7 cellular contexts compared by ENCODE assay signal in the genomic region with DNA sequence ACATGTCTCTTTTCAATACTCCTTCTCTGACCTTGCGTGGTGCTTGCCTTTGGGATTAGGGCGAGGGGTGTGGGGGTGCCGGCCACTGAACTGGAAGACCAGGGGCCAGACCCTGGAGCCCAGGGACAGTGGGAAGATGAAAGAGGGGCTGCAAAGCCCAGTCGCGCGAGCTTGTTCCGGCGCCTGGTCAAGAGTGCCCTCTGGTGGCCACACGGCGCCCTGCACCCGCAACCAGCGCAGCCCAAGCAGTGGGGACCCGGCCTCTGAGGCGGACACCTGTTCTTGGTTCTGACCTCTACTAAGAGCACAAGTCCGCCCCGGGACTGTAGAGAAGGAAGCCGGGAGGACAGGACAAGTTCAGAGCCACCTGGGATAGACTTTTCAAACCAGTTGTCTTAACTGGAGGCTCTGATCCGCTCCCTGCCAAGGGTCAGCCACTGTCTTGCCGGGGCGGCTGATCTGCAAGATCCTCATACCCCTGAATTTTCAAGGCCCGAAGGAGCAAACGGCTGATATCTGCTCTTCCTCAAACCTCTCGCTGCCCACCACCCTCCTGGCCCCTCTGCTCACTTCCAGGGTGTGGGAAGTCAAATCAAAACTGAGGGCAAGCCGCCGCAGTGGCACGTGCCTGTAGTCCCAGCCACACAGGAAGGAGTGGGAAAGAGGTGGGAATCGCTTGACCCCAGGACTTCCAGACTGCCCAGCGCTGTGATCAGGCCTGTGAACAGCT. TPM values are rescaled to one million over a fixed set of nuclear protein-coding genes. Genes with fewer than 3 reads are reported as not detected.
DNase-seq lines count a peak whose midpoint lies in the region; ATAC-seq and TF ChIP-seq lines count a peak whose summit lies in the region.

No MANE protein-coding gene starts in this region.

- peak; percentile 80 for DNase-seq in GM12865 (ENCODE audit: low read depth)
- DNase-seq in PC-3: peak; percentile 66
- peak; percentile 81 to 85 for DNase-seq in activated T-cell treated with anti-CD3 and anti-CD28 coated beads, Interleukin-2, amount 50 U/mL, for 48 hours
- peak; percentile 56 for DNase-seq in fibroblast of pulmonary artery (ENCODE audit: low read depth)
- peak in 1 of 2 donors; percentile 86 for DNase-seq in suprapubic skin (ENCODE audit: low spot score in 2 of 2)

- no peak for TF ChIP-seq EP300 in suprapubic skin (IDR thresholded peaks at IDR 0.05)

- BruUV-seq in PC-3 (replicated peaks; lab: Mats Ljungman, UMichigan): no TSS peak

- H3K4me3 ChIP-seq in GM12865 (ENCODE audit: low read depth, low read length): no peak overlapping the region
- H3K4me3 ChIP-seq in PC-3 (ENCODE audit: low read length): peak overlapping the region; percentile 26; the same call in 1 of the 2 replicates
- H3K4me3 ChIP-seq in fibroblast of pulmonary artery (replicated peaks; ENCODE audit: low read depth, low read length): peak overlapping the region; percentile 14
- no peak overlapping the region for H3K4me3 ChIP-seq in neutrophil (ENCODE audit: low read depth in 1 of 2, low read length in 1 of 2)
- H3K4me3 ChIP-seq in suprapubic skin: no peak overlapping the region

- intact Hi-C loops in PC-3 (cut with micrococcal nuclease): loop anchor here (2.0 kb wide), 1 partner anchor 331 kb away; no protein-coding TSS in a partner anchor

- no peaks in the 10 kb centered on the region for H3K36me3 ChIP-seq in PC-3 (ENCODE audit: low read depth, low read length)
- H3K36me3 ChIP-seq in neutrophil: no peaks in the 10 kb centered on the region
- H3K36me3 ChIP-seq in suprapubic skin: no peaks in the 10 kb centered on the region

- H3K9me3 ChIP-seq in PC-3 (ENCODE audit: low read length): no peaks in the 10 kb centered on the region
- H3K9me3 ChIP-seq in neutrophil: no peaks in the 10 kb centered on the region
- H3K9me3 ChIP-seq in suprapubic skin: no peaks in the 10 kb centered on the region

- H3K9me2 ChIP-seq in PC-3 (replicated peaks; ENCODE audit: low read length): no peaks in the 10 kb centered on the region

- H3K4me1 ChIP-seq in PC-3 (ENCODE audit: insufficient read depth, low read length): no peaks in the 10 kb centered on the region
- H3K4me1 ChIP-seq in neutrophil (ENCODE audit: control insufficient read depth in 1 of 2, insufficient read depth in 1 of 2, low read depth in 1 of 2, low read length in 1 of 2): peaks cover 0 to 5% of the 10 kb centered on the region in 2 experiments
- peaks cover 7% of the 10 kb centered on the region for H3K4me1 ChIP-seq in suprapubic skin

- TF ChIP-seq POLR2A in suprapubic skin (IDR thresholded peaks at IDR 0.05): no peak

- peak overlapping the region; percentile 68 for H3K4me2 ChIP-seq in PC-3 (ENCODE audit: low read length)

- peak overlapping the region; percentile 53 for H2AFZ ChIP-seq in PC-3 (ENCODE audit: low read length)

- POLR2A ChIA-PET in PC-3 (lab: Charles Lee; ENCODE audit: unreplicated experiment): no interaction called here

- H3K9ac ChIP-seq in PC-3 (ENCODE audit: low read length): no peak overlapping the region

- CTCF ChIA-PET in PC-3 (lab: Charles Lee): interaction anchor here (0.5 to 2.5 kb wide), 7 partner anchors 114 to 380 kb away, joined by 3 to 20 read pairs (median 3); no protein-coding TSS in a partner anchor

- H3K79me2 ChIP-seq in PC-3 (ENCODE audit: low read length): no peaks in the 10 kb centered on the region

- 27% methylated on average over 28 of the region's 28 CpGs for WGBS in suprapubic skin

- H4K20me1 ChIP-seq in PC-3 (ENCODE audit: low read length): no peaks in the 10 kb centered on the region

- TF ChIP-seq CTCF in GM12865 (IDR thresholded peaks at IDR 0.05; ENCODE audit: insufficient read depth, low read depth, low read length, missing control alignments) (peak; percentile 99), PC-3 (conservative IDR thresholded peaks at IDR 0.05; ENCODE audit: low read depth, low read length) (peak; percentile 97), fibroblast of pulmonary artery (IDR thresholded peaks at IDR 0.05; ENCODE audit: low read length, missing control alignments) (peak; percentile 91), neutrophil (IDR thresholded peaks at IDR 0.05) (peak; percentile 97), suprapubic skin (IDR thresholded peaks at IDR 0.05) (peak; percentile 79 to 99)

- no peak overlapping the region for H3K27ac ChIP-seq in PC-3 (ENCODE audit: low read length)
- H3K27ac ChIP-seq in neutrophil: no peak overlapping the region
- H3K27ac ChIP-seq in suprapubic skin: no peak overlapping the region

- no peaks in the 10 kb centered on the region for H3K27me3 ChIP-seq in PC-3 (ENCODE audit: low read length)
- H3K27me3 ChIP-seq in neutrophil: peaks cover 15% of the 10 kb centered on the region
- no peaks in the 10 kb centered on the region for H3K27me3 ChIP-seq in suprapubic skin

- no peaks in the 10 kb centered on the region for H3F3A ChIP-seq in PC-3 (ENCODE audit: low read length, unreplicated experiment)

- ATAC-seq in HG02763 (IDR thresholded peaks at IDR 0.05; ENCODE audit: unreplicated experiment) (peak; percentile 48), PC-3 (peak; percentile 77)

RNA-seq across cellular contexts. Expression of gene MSH6, which starts 14.9 kb away (rescaled TPM):
- total RNA-seq in PC-3 (2014; rRNA removed) (45.5 and 84.9 TPM in 2 replicates), suprapubic skin (10 to 100 TPM; 17.7 to 27.3 (median 26.1) TPM)

Comparison
In these comparisons a context has a peak if more than half of its experiments do, and no peak if none do; other contexts are left out.
1. H3K4me3 ChIP-seq: peak in PC-3 (single experiment) and fibroblast of pulmonary artery (single experiment); none in GM12865 (single experiment), neutrophil (0 of 2) and suprapubic skin (single experiment).
2. Peak in every context shown above with its lines, with median percentiles within 50 percentile points of each other: CTCF ChIP-seq.